Comparison of ENCODE assay signal across 18 cellular contexts in the genomic region with DNA sequence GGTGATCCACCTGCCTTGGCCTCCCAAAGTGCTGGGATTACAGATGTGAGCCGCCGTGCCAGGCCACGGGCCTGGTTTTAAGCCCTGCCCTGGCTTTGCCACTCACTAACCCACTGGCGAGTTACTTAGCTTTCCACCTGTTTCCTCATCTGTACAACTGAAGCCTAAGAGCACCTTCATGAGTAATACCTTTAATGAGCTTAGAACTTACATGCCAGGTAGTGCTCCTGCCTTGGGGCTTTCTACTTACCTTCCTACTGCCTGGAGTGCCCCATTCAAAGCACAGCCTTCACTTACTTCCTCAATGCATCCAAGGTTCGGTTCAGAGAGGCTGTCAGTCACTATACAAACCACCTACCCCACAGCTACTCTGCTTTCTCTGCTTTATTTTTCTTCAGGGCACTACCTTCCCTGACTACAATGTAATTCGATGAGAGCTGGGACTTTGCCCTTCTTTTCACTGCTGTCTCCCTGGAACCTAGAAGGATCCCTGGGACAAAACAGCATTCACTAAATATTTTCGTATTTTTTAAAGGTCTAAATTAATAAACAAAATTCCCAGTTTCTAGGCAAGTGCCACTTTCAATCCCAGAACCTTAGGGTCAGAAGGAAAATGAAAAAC.
"Had no signal": no experiment of that assay in that cellular context is flagged by ENCODE, and none has a peak within 500 bp of the region (broad histone marks: within the 10 kb centered on the region; RNA-seq: fewer than 3 reads in every experiment).

No MANE protein-coding gene starts in this region.

- ATAC-seq: mucosa of descending colon; naive thymus-derived CD8-positive, alpha-beta T cell; right cardiac atrium; stimulated activated memory B cell treated with anti-CD40 and anti-IgM and Interleukin-4, amounts not matched to agents 10 μg/mL and 1 μg/mL and 100 μg/mL, for 72 hours had no signal

- H3K27ac ChIP-seq: colonic mucosa, hepatocyte, neutrophil, upper lobe of left lung had no signal

- H3K4me3 Mint-ChIP-seq: activated B cell treated with CpG ODN at 0.5 μM for 24 hours; activated CD4-positive, alpha-beta T cell treated with anti-CD3 and anti-CD28 coated beads, Interleukin-2, amount 10 ng/mL, durations not matched to agents 7 days and 5 days; naive thymus-derived CD8-positive, alpha-beta T cell; stimulated activated memory B cell treated with anti-CD40 and anti-IgM and Interleukin-4, amounts not matched to agents 10 μg/mL and 1 μg/mL and 100 μg/mL, for 72 hours had no signal

- H3K27ac Mint-ChIP-seq: activated B cell treated with CpG ODN at 0.5 μM for 24 hours; activated CD4-positive, alpha-beta T cell treated with anti-CD3 and anti-CD28 coated beads, Interleukin-2, amount 10 ng/mL, durations not matched to agents 7 days and 5 days; stimulated activated memory B cell treated with anti-CD40 and anti-IgM and Interleukin-4, amounts not matched to agents 10 μg/mL and 1 μg/mL and 100 μg/mL, for 72 hours had no signal

- DNase-seq: activated B cell treated with CpG ODN at 0.5 μM for 24 hours; activated CD4-positive, alpha-beta T cell treated with anti-CD3 and anti-CD28 coated beads, Interleukin-2, amount 10 ng/mL, durations not matched to agents 7 days and 5 days; activated naive CD4-positive, alpha-beta T cell treated with anti-CD3 and anti-CD28 coated beads, Interleukin-2, amount 50 U/mL, for 16 hours; caudate nucleus; colonic mucosa; kidney glomerular epithelial cell; mammary epithelial cell; mucosa of descending colon; naive thymus-derived CD8-positive, alpha-beta T cell; posterior cingulate gyrus; right cardiac atrium; SIG-M5; upper lobe of left lung had no signal

- H2AFZ ChIP-seq: hepatocyte had no signal

- FAIRE-seq: TTC549 had no signal

- H3K4me3 ChIP-seq: colonic mucosa, hepatocyte, mucosa of descending colon, smooth muscle cell, upper lobe of left lung had no signal

- H3K27me3 Mint-ChIP-seq: activated B cell treated with CpG ODN at 0.5 μM for 24 hours; activated CD4-positive, alpha-beta T cell treated with anti-CD3 and anti-CD28 coated beads, Interleukin-2, amount 10 ng/mL, durations not matched to agents 7 days and 5 days; naive thymus-derived CD8-positive, alpha-beta T cell; stimulated activated memory B cell treated with anti-CD40 and anti-IgM and Interleukin-4, amounts not matched to agents 10 μg/mL and 1 μg/mL and 100 μg/mL, for 72 hours had no signal

- H3K9me3 Mint-ChIP-seq: activated B cell treated with CpG ODN at 0.5 μM for 24 hours; activated CD4-positive, alpha-beta T cell treated with anti-CD3 and anti-CD28 coated beads, Interleukin-2, amount 10 ng/mL, durations not matched to agents 7 days and 5 days; naive thymus-derived CD8-positive, alpha-beta T cell; stimulated activated memory B cell treated with anti-CD40 and anti-IgM and Interleukin-4, amounts not matched to agents 10 μg/mL and 1 μg/mL and 100 μg/mL, for 72 hours had no signal

- H3K27me3 ChIP-seq: colonic mucosa, hepatocyte, neutrophil, upper lobe of left lung had no signal

- H3K9me3 ChIP-seq: colonic mucosa, mucosa of descending colon, neutrophil, upper lobe of left lung had no signal

- H3K4me1 ChIP-seq: colonic mucosa, upper lobe of left lung had no signal

- H3K4me2 ChIP-seq: hepatocyte, smooth muscle cell had no signal
